In the genomic region with DNA sequence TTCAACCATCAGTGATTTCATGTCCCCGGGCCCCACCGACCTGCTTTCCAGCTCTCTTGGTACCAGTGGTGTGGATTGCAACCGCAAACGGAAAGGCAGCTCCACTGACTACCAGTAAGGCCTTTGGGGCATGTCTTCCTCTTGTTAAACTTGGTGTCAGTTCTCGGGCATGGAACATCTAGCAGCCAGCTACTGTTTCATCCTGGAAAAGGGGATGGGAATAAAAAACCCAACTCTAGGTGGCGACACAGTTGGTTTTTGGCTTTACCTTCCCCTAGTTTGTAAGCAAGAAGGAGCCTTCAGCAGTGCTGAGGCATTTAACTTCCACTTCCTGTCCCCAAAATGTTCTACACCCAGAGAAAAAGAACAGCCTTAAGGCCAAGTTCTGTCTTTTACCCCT, we compare ENCODE assay signal across 12 cellular contexts.
A peak's percentile ranks its signal among the peaks of the same experiment; 100 is the strongest.
DNase-seq lines count a peak whose midpoint lies in the region; FAIRE-seq and TF ChIP-seq lines count a peak whose summit lies in the region.
"Had no signal": no experiment of that assay in that cellular context is flagged by ENCODE, and none has a peak within 500 bp of the region (broad histone marks: within the 10 kb centered on the region; RNA-seq: fewer than 3 reads in every experiment).

No MANE protein-coding gene starts in this region.

- no peaks in the 10 kb centered on the region for H3K27me3 Mint-ChIP-seq in neural crest cell (ENCODE audit: low read depth)
- H3K27me3 Mint-ChIP-seq: activated naive CD4-positive, alpha-beta T cell treated with anti-CD3 and anti-CD28 coated beads, Interleukin-2, amount 10 ng/mL, durations not matched to agents 7 days and 5 days had no signal

- DNase-seq in DMS53 (lab: John Stamatoyannopoulos, UW) (peak; percentile 51), DMS53 treated with DMSO at 0.1 percent for 48 hours (lab: John Stamatoyannopoulos, UW; ENCODE audit: unreplicated experiment) (no peak), cardiac fibroblast (ENCODE audit: low read depth in 2 of 2) (peak; percentile 44), neural crest cell (ENCODE audit: low read depth, low spot score) (no peak), kidney (no peak), pons (ENCODE audit: low spot score) (no peak)
- no peak for DNase-seq in activated CD4-positive, alpha-beta T cell treated with anti-CD3 and anti-CD28 coated beads, Interleukin-2, amount 50 U/mL, for 1 hour
- DNase-seq: activated naive CD4-positive, alpha-beta T cell treated with anti-CD3 and anti-CD28 coated beads, Interleukin-2, amount 10 ng/mL, durations not matched to agents 7 days and 5 days; heart right ventricle had no signal

- no peaks in the 10 kb centered on the region for H3K36me3 Mint-ChIP-seq in neural crest cell (ENCODE audit: low read depth)

- H3F3A ChIP-seq in Loucy (ENCODE audit: low read depth): no peaks in the 10 kb centered on the region

- no peaks in the 10 kb centered on the region for H3K79me2 ChIP-seq in Loucy (ENCODE audit: insufficient read depth, low read length)

- H3K9ac ChIP-seq in Loucy (ENCODE audit: low read depth, low read length, poor library complexity, severe bottlenecking) (no peak overlapping the region), kidney (ENCODE audit: low read length in 2 of 2) (no peak overlapping the region)

- peak overlapping the region; percentile 57; the same call in 1 of the 2 replicates for H2AFZ ChIP-seq in Loucy (ENCODE audit: low read length)

- no peak overlapping the region for H3K4me3 ChIP-seq in Loucy (ENCODE audit: low read length, poor library complexity, severe bottlenecking)
- no peak overlapping the region for H3K4me3 ChIP-seq in cardiac fibroblast (replicated peaks in 1 of 2; ENCODE audit: low read depth in 2 of 2, low read length in 2 of 2)
- no peak overlapping the region for H3K4me3 ChIP-seq in kidney (ENCODE audit: low read length in 2 of 2)
- H3K4me3 ChIP-seq: heart right ventricle, SK-N-MC, smooth muscle cell had no signal

- H3K27ac ChIP-seq in kidney (ENCODE audit: low read depth in 2 of 2, low read length in 2 of 2): no peak overlapping the region
- H3K27ac ChIP-seq: heart right ventricle, SK-N-MC had no signal

- TF ChIP-seq CTCF in Loucy (conservative IDR thresholded peaks at IDR 0.05; ENCODE audit: low read length) (peak; percentile 79), cardiac fibroblast (IDR thresholded peaks at IDR 0.05; ENCODE audit: low read depth, low read length) (peak; percentile 43), neural crest cell (conservative IDR thresholded peaks at IDR 0.05) (peak; percentile 28), kidney (IDR thresholded peaks at IDR 0.05; ENCODE audit: borderline replicate concordance, extremely low read depth, insufficient read depth) (no peak)

- H3K9me3 Mint-ChIP-seq in neural crest cell: no peaks in the 10 kb centered on the region
- H3K9me3 Mint-ChIP-seq: activated naive CD4-positive, alpha-beta T cell treated with anti-CD3 and anti-CD28 coated beads, Interleukin-2, amount 10 ng/mL, durations not matched to agents 7 days and 5 days had no signal

- no peak for FAIRE-seq in kidney (lab: Jason Lieb, UNC)

- H3K9me3 ChIP-seq in Loucy (ENCODE audit: insufficient read depth, low read depth, low read length) (no peaks in the 10 kb centered on the region), kidney (ENCODE audit: control insufficient read depth in 1 of 2, low read length in 2 of 2) (no peaks in the 10 kb centered on the region)
- H3K9me3 ChIP-seq: heart right ventricle had no signal

- H3K4me1 ChIP-seq in Loucy (ENCODE audit: insufficient read depth, low read length, poor library complexity, severe bottlenecking) (no peaks in the 10 kb centered on the region), kidney (ENCODE audit: control insufficient read depth in 1 of 2, insufficient read depth in 1 of 2, low read depth in 1 of 2, low read length in 2 of 2) (no peaks in the 10 kb centered on the region)

- peaks cover 14% of the 10 kb centered on the region for H3K4me1 Mint-ChIP-seq in neural crest cell

- H3K9me2 ChIP-seq in Loucy (replicated peaks; ENCODE audit: low read depth, low read length): no peaks in the 10 kb centered on the region

- no peaks in the 10 kb centered on the region for H3K27me3 ChIP-seq in Loucy (ENCODE audit: insufficient read depth, low read length, poor library complexity, severe bottlenecking)
- H3K27me3 ChIP-seq: heart right ventricle had no signal

- H4K20me1 ChIP-seq in Loucy (ENCODE audit: insufficient read depth, low read length, poor library complexity, severe bottlenecking): no peaks in the 10 kb centered on the region

- no peak overlapping the region for H3K4me3 Mint-ChIP-seq in neural crest cell
- H3K4me3 Mint-ChIP-seq: activated naive CD4-positive, alpha-beta T cell treated with anti-CD3 and anti-CD28 coated beads, Interleukin-2, amount 10 ng/mL, durations not matched to agents 7 days and 5 days had no signal

- no peak overlapping the region for H3K27ac Mint-ChIP-seq in neural crest cell (ENCODE audit: unreplicated experiment)
- H3K27ac Mint-ChIP-seq: activated naive CD4-positive, alpha-beta T cell treated with anti-CD3 and anti-CD28 coated beads, Interleukin-2, amount 10 ng/mL, durations not matched to agents 7 days and 5 days had no signal

- H3K4me2 ChIP-seq in Loucy (ENCODE audit: low read depth, low read length, poor library complexity, severe bottlenecking): no peak overlapping the region
- H3K4me2 ChIP-seq: smooth muscle cell had no signal

- no peaks in the 10 kb centered on the region for H3K36me3 ChIP-seq in Loucy (ENCODE audit: insufficient read depth, low read length)
- peaks cover 17 to 18% of the 10 kb centered on the region in 2 donors for H3K36me3 ChIP-seq in kidney (ENCODE audit: control insufficient read depth in 1 of 2, insufficient read depth in 2 of 2, low read length in 2 of 2)

- intact Hi-C loops in kidney (cut with DNase I): no loop called here

Comparison
In these comparisons a context has a peak if more than half of its experiments do, and no peak if none do; other contexts are left out.
1. DNase-seq: peak in DMS53 (single experiment) and cardiac fibroblast (2 of 2); none in DMS53 treated with DMSO at 0.1 percent for 48 hours (single experiment), neural crest cell (single experiment), kidney (single experiment), activated CD4-positive, alpha-beta T cell treated with anti-CD3 and anti-CD28 coated beads, Interleukin-2, amount 50 U/mL, for 1 hour (single experiment) and pons (single experiment).